9 cellular contexts compared by ENCODE assay signal in the genomic region with DNA sequence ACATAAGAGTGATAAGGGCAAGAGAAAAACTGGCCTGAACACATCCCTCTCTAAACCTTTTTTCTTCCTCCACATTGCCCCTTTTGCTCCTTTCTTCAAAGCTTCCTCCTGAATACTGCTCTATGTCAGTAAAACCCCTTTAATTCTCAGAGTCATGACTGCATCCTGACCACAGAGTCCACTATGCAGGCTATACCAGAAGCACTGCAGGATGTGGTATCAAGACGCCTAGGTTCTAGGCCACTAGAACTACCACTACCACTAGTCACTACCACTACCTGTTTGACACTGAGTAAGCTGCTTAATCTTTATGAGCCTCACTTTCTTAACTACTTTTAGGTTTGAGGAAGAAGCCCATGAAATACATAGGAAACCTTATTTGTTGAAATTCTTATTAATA. TPM values are rescaled to one million over a fixed set of nuclear protein-coding genes. Genes with fewer than 3 reads are reported as not detected.
DNase-seq lines count a peak whose midpoint lies in the region; ATAC-seq and TF ChIP-seq lines count a peak whose summit lies in the region.
"Had no signal": no experiment of that assay in that cellular context is flagged by ENCODE, and none has a peak within 500 bp of the region (broad histone marks: within the 10 kb centered on the region; RNA-seq: fewer than 3 reads in every experiment).

No MANE protein-coding gene starts in this region.

- ATAC-seq in GM18499 (IDR thresholded peaks at IDR 0.05; ENCODE audit: insufficient read depth, unreplicated experiment): peak; percentile 83
- peak; percentile 60 for ATAC-seq in GM19463 (IDR thresholded peaks at IDR 0.05; ENCODE audit: unreplicated experiment)
- ATAC-seq in HG03175 (IDR thresholded peaks at IDR 0.05; ENCODE audit: unreplicated experiment): peak; percentile 96
- no peak for ATAC-seq in Right ventricle myocardium inferior
- ATAC-seq: K562 had no signal

- H3K4me3 ChIP-seq in brain microvascular endothelial cell (ENCODE audit: low read depth, low read length): no peak overlapping the region
- H3K4me3 ChIP-seq: K562 had no signal

- H3K27me3 ChIP-seq in brain microvascular endothelial cell (replicated peaks): no peaks in the 10 kb centered on the region

- intact Hi-C loops in Right ventricle myocardium inferior (cut with DNase I): no loop called here

- peak overlapping the region; percentile 88 for H3K27ac ChIP-seq in brain microvascular endothelial cell

- in situ Hi-C loops in brain microvascular endothelial cell (cut with HindIII; ENCODE audit: low pct_ligation_motif_present, low sequenced_read_pairs): no loop called here

- no peaks in the 10 kb centered on the region for H3K36me3 ChIP-seq in brain microvascular endothelial cell (replicated peaks)

- DNase-seq in brain microvascular endothelial cell (peak; percentile 23), NCI-H69 (lab: John Stamatoyannopoulos, UW) (no peak), NCI-H1105 treated with DMSO at 0.1 percent for 48 hours (lab: John Stamatoyannopoulos, UW) (no peak), Right ventricle myocardium inferior (ENCODE audit: missing footprints) (no peak), NCI-H2227 (lab: John Stamatoyannopoulos, UW; ENCODE audit: unreplicated experiment) (no peak)

- no peak for TF ChIP-seq CTCF in brain microvascular endothelial cell (IDR thresholded peaks at IDR 0.05; ENCODE audit: low read depth, low read length, missing control alignments)

RNA-seq across cellular contexts. Expression of a gene that starts 38.7 kb away (rescaled TPM):
- 38.0 TPM for total RNA-seq in Right ventricle myocardium inferior
